ENCODE assay signal across 7 cellular contexts in the genomic region with DNA sequence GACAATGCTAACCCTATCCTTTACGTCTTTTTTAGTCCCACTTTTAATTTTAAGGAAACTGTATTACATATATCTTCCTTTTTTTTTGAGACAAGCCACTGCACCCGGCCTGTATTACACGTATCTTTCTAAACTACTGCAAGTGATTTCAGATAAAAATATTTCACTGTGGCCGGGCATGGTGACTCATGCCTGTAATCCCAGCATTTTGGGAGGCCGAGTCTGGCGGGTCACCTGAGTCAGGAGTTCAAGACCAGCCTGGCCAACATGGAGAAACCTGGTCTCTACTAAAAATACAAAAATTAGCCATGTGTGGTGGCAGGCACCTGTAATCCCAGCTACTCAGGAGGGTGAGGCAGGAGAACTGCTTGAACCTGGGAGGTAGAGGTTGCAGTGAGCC. TPM values are rescaled to one million over a fixed set of nuclear protein-coding genes. Genes with fewer than 3 reads are reported as not detected.
A peak's percentile ranks its signal among the peaks of the same experiment; 100 is the strongest.
DNase-seq lines count a peak whose midpoint lies in the region; ATAC-seq and TF ChIP-seq lines count a peak whose summit lies in the region.
"Not testable (repeated sequence)": the region's sequence is repeated elsewhere in the genome, so short reads cannot be mapped to it uniquely, and the experiment has no call there.

No MANE protein-coding gene starts in this region.

- not testable (repeated sequence) for ATAC-seq in WTC11; central memory CD8-positive, alpha-beta T cell (replicated peaks; ENCODE audit: extremely low read depth, poor library complexity, severe bottlenecking); memory B cell (ENCODE audit: low read depth)

- not testable (repeated sequence) for H3K27me3 Mint-ChIP-seq in WTC11 (ENCODE audit: low read depth); central memory CD8-positive, alpha-beta T cell; memory B cell

- H3K36me3 Mint-ChIP-seq in WTC11 (peaks cover 31% of the 10 kb centered on the region), memory B cell (peaks cover 16% of the 10 kb centered on the region)
- peaks cover 21% of the 10 kb centered on the region for H3K36me3 Mint-ChIP-seq in central memory CD8-positive, alpha-beta T cell (ENCODE audit: insufficient read depth)

- not testable (repeated sequence) for H3K36me3 ChIP-seq in GM06990 (ENCODE audit: control insufficient read depth, insufficient read depth, low read length)

- H3K4me3 ChIP-seq in GM06990 (replicated peaks; ENCODE audit: low read depth, low read length) = not testable (repeated sequence)

- H3K4me3 Mint-ChIP-seq in WTC11; central memory CD8-positive, alpha-beta T cell: not testable (repeated sequence)
- H3K4me3 Mint-ChIP-seq in memory B cell = peak overlapping the region; percentile 39

- POLR2A ChIA-PET in WTC11 (lab: Charles Lee) = not testable (repeated sequence)

- not testable (repeated sequence) for H3K27me3 ChIP-seq in GM06990 (replicated peaks; ENCODE audit: control insufficient read depth, insufficient read depth, low read length)

- not testable (repeated sequence) for TF ChIP-seq CTCF in GM06990 (IDR thresholded peaks at IDR 0.05; ENCODE audit: insufficient read depth, low read length, poor library complexity, severe bottlenecking); WTC11 (IDR thresholded peaks at IDR 0.05)

- DNase-seq in GM06990 (ENCODE audit: extremely low read depth, insufficient read length) (peak; percentile 21), Kasumi-1 (lab: John Stamatoyannopoulos, UW) (peak; percentile 17 to 20), OCI-M1 (lab: John Stamatoyannopoulos, UW) (peak; percentile 65), fibroblast of peridontal ligament (ENCODE audit: extremely low read depth) (peak; percentile 27)
- not testable (repeated sequence) for DNase-seq in WTC11 (ENCODE audit: low spot score); central memory CD8-positive, alpha-beta T cell (ENCODE audit: low spot score in 2 of 2); memory B cell (ENCODE audit: low spot score in 2 of 2)

- CTCF ChIA-PET in WTC11 (lab: Charles Lee) = not testable (repeated sequence)

- H3K9me3 Mint-ChIP-seq in WTC11; central memory CD8-positive, alpha-beta T cell; memory B cell: not testable (repeated sequence)

- peak overlapping the region; percentile 57 for H3K27ac Mint-ChIP-seq in WTC11
- peak overlapping the region; percentile 57 for H3K27ac Mint-ChIP-seq in central memory CD8-positive, alpha-beta T cell (ENCODE audit: low read depth)
- H3K27ac Mint-ChIP-seq in memory B cell = peak overlapping the region; percentile 78

- not testable (repeated sequence) for H3K4me1 Mint-ChIP-seq in WTC11
- H3K4me1 Mint-ChIP-seq in central memory CD8-positive, alpha-beta T cell = peaks cover 15% of the 10 kb centered on the region
- peaks cover 30% of the 10 kb centered on the region for H3K4me1 Mint-ChIP-seq in memory B cell

RNA-seq across cellular contexts. Expression of gene SMARCC1, which starts 38.3 kb away (rescaled TPM):
- 237 to 249 TPM (median 243 TPM) in 3 replicates for total RNA-seq in WTC11 (2021)

RNA-seq across cellular contexts. Expression of gene DHX30, which starts 59.6 kb away (rescaled TPM):
- total RNA-seq in WTC11 (2021) = 97.3 to 99.2 TPM (median 98.1 TPM) in 3 replicates
